In the genomic region with DNA sequence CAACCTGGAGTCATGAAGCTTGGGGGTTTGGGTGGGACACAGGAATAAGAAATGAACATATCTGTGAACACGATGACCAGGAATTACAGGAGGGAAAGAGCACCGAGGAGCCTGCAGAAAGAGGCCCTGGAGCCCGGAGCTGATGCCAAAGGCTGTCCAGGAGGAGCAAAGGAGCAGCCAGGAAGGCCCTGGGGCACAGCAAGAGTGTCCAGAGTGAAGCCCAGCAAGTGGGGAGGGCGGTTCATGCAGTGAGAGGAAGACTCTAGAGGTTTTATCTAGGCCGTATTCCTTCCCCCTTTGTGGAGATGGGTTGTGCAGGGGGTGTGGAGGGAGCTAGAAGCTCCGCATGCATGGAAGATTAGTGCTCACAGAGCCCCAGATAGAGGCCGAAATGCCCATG, we compare ENCODE assay signal across 13 cellular contexts.
DNase-seq lines count a peak whose midpoint lies in the region; ATAC-seq and TF ChIP-seq lines count a peak whose summit lies in the region.
"Had no signal": no experiment of that assay in that cellular context is flagged by ENCODE, and none has a peak within 500 bp of the region (broad histone marks: within the 10 kb centered on the region; RNA-seq: fewer than 3 reads in every experiment).

No MANE protein-coding gene starts in this region.

- TF ChIP-seq CTCF in hepatocyte (IDR thresholded peaks at IDR 0.05; ENCODE audit: poor library complexity) = no peak
- no peak for TF ChIP-seq CTCF in breast epithelium (IDR thresholded peaks at IDR 0.05)

- TF ChIP-seq POLR2A in breast epithelium (IDR thresholded peaks at IDR 0.05) = no peak

- H3K27ac Mint-ChIP-seq in activated CD8-positive, alpha-beta memory T cell treated with anti-CD3 and anti-CD28 coated beads, Interleukin-2, amount 10 ng/mL, durations not matched to agents 7 days and 5 days = no peak overlapping the region
- H3K27ac Mint-ChIP-seq in T-helper 17 cell = peak overlapping the region; percentile 56
- peak overlapping the region; percentile 77 for H3K27ac Mint-ChIP-seq in stimulated activated memory B cell treated with anti-CD40 and anti-IgM and Interleukin-4, amounts not matched to agents 10 μg/mL and 1 μg/mL and 100 μg/mL, for 72 hours

- H3K36me3 ChIP-seq in hepatocyte (replicated peaks; ENCODE audit: insufficient read depth, low read depth) = no peaks in the 10 kb centered on the region
- no peaks in the 10 kb centered on the region for H3K36me3 ChIP-seq in breast epithelium

- peak overlapping the region; percentile 18 for H2AFZ ChIP-seq in hepatocyte

- ATAC-seq in activated CD8-positive, alpha-beta memory T cell treated with anti-CD3 and anti-CD28 coated beads, Interleukin-2, amount 10 ng/mL, durations not matched to agents 7 days and 5 days = no peak
- ATAC-seq in T-helper 17 cell = no peak
- no peak for ATAC-seq in stimulated activated memory B cell treated with anti-CD40 and anti-IgM and Interleukin-4, amounts not matched to agents 10 μg/mL and 1 μg/mL and 100 μg/mL, for 72 hours
- ATAC-seq in HG03457 (IDR thresholded peaks at IDR 0.05; ENCODE audit: unreplicated experiment) = no peak
- ATAC-seq: K562 had no signal

- H3K9me3 ChIP-seq in T-helper 17 cell (ENCODE audit: control insufficient read depth, low read length, poor library complexity, severe bottlenecking) = no peaks in the 10 kb centered on the region
- H3K9me3 ChIP-seq in hepatocyte (ENCODE audit: low read depth) = no peaks in the 10 kb centered on the region
- H3K9me3 ChIP-seq in breast epithelium = no peaks in the 10 kb centered on the region

- H3K9me3 Mint-ChIP-seq in activated CD8-positive, alpha-beta memory T cell treated with anti-CD3 and anti-CD28 coated beads, Interleukin-2, amount 10 ng/mL, durations not matched to agents 7 days and 5 days (ENCODE audit: low read depth) = no peaks in the 10 kb centered on the region
- H3K9me3 Mint-ChIP-seq in stimulated activated memory B cell treated with anti-CD40 and anti-IgM and Interleukin-4, amounts not matched to agents 10 μg/mL and 1 μg/mL and 100 μg/mL, for 72 hours = no peaks in the 10 kb centered on the region

- H3K9me2 ChIP-seq in hepatocyte (replicated peaks; ENCODE audit: insufficient read depth) = no peaks in the 10 kb centered on the region

- H3K36me3 Mint-ChIP-seq in activated CD8-positive, alpha-beta memory T cell treated with anti-CD3 and anti-CD28 coated beads, Interleukin-2, amount 10 ng/mL, durations not matched to agents 7 days and 5 days = no peaks in the 10 kb centered on the region
- peaks cover 10% of the 10 kb centered on the region for H3K36me3 Mint-ChIP-seq in T-helper 17 cell (ENCODE audit: low read depth)
- no peaks in the 10 kb centered on the region for H3K36me3 Mint-ChIP-seq in stimulated activated memory B cell treated with anti-CD40 and anti-IgM and Interleukin-4, amounts not matched to agents 10 μg/mL and 1 μg/mL and 100 μg/mL, for 72 hours

- H4K20me1 ChIP-seq in hepatocyte (ENCODE audit: insufficient read depth, poor library complexity, severe bottlenecking) = no peaks in the 10 kb centered on the region

- H3K27ac ChIP-seq in hepatocyte = no peak overlapping the region
- no peak overlapping the region for H3K27ac ChIP-seq in breast epithelium

- no peak overlapping the region for H3K4me3 Mint-ChIP-seq in activated CD8-positive, alpha-beta memory T cell treated with anti-CD3 and anti-CD28 coated beads, Interleukin-2, amount 10 ng/mL, durations not matched to agents 7 days and 5 days
- no peak overlapping the region for H3K4me3 Mint-ChIP-seq in T-helper 17 cell
- no peak overlapping the region for H3K4me3 Mint-ChIP-seq in stimulated activated memory B cell treated with anti-CD40 and anti-IgM and Interleukin-4, amounts not matched to agents 10 μg/mL and 1 μg/mL and 100 μg/mL, for 72 hours

- H3K4me2 ChIP-seq in hepatocyte = no peak overlapping the region

- peaks cover 43% of the 10 kb centered on the region for H3K27me3 Mint-ChIP-seq in activated CD8-positive, alpha-beta memory T cell treated with anti-CD3 and anti-CD28 coated beads, Interleukin-2, amount 10 ng/mL, durations not matched to agents 7 days and 5 days
- peaks cover 71% of the 10 kb centered on the region for H3K27me3 Mint-ChIP-seq in T-helper 17 cell
- peaks cover 22% of the 10 kb centered on the region for H3K27me3 Mint-ChIP-seq in stimulated activated memory B cell treated with anti-CD40 and anti-IgM and Interleukin-4, amounts not matched to agents 10 μg/mL and 1 μg/mL and 100 μg/mL, for 72 hours

- H3K79me2 ChIP-seq in hepatocyte = no peaks in the 10 kb centered on the region

- H3K4me3 ChIP-seq in hepatocyte (no peak overlapping the region), breast epithelium (no peak overlapping the region)
- H3K4me3 ChIP-seq: K562 had no signal

- intact Hi-C loops in breast epithelium (cut with DNase I; ENCODE audit: low total_unique reads) = no loop called here

- H3K4me1 ChIP-seq in hepatocyte (ENCODE audit: insufficient read depth) (peaks cover 25% of the 10 kb centered on the region), breast epithelium (no peaks in the 10 kb centered on the region)

- no peaks in the 10 kb centered on the region for H3K27me3 ChIP-seq in hepatocyte
- H3K27me3 ChIP-seq in breast epithelium = no peaks in the 10 kb centered on the region

- CTCF ChIA-PET in activated CD8-positive, alpha-beta memory T cell treated with anti-CD3 and anti-CD28 coated beads, Interleukin-2, amount 10 ng/mL, durations not matched to agents 7 days and 5 days (lab: Charles Lee) = interaction anchor here (1.1 to 4.5 kb wide), 9 partner anchors 12 to 329 kb away, joined by 3 to 40 read pairs (median 4); a partner anchor contains a TSS

- peaks cover 11% of the 10 kb centered on the region for H3K4me1 Mint-ChIP-seq in activated CD8-positive, alpha-beta memory T cell treated with anti-CD3 and anti-CD28 coated beads, Interleukin-2, amount 10 ng/mL, durations not matched to agents 7 days and 5 days
- peaks cover 13% of the 10 kb centered on the region for H3K4me1 Mint-ChIP-seq in T-helper 17 cell
- peaks cover 23% of the 10 kb centered on the region for H3K4me1 Mint-ChIP-seq in stimulated activated memory B cell treated with anti-CD40 and anti-IgM and Interleukin-4, amounts not matched to agents 10 μg/mL and 1 μg/mL and 100 μg/mL, for 72 hours

- WGBS in hepatocyte (ENCODE audit: low lambda C conversion rate, missing lambda C conversion rate) = 87% methylated on average over 7 of the region's 7 CpGs

- peak; percentile 21 for DNase-seq in activated CD8-positive, alpha-beta memory T cell treated with anti-CD3 and anti-CD28 coated beads, Interleukin-2, amount 10 ng/mL, durations not matched to agents 7 days and 5 days
- DNase-seq in activated CD8-positive, alpha-beta memory T cell treated with anti-CD3 and anti-CD28 coated beads, Interleukin-2, amount 50 U/mL, for 4 hours = no peak
- DNase-seq in T-helper 17 cell = no peak
- no peak for DNase-seq in hepatocyte (ENCODE audit: low spot score)
- no peak for DNase-seq in breast epithelium (ENCODE audit: low spot score in 2 of 2)
- DNase-seq: C1 segment of cervical spinal cord; MV-4-11; NCI-H1930; NCI-H446 treated with DMSO at 0.1 percent for 48 hours; NK-92 treated with Interleukin-12 subunit alpha and Interleukin-12 subunit beta, amount 100 ng/mL, for 24 hours had no signal
